In the genomic region with DNA sequence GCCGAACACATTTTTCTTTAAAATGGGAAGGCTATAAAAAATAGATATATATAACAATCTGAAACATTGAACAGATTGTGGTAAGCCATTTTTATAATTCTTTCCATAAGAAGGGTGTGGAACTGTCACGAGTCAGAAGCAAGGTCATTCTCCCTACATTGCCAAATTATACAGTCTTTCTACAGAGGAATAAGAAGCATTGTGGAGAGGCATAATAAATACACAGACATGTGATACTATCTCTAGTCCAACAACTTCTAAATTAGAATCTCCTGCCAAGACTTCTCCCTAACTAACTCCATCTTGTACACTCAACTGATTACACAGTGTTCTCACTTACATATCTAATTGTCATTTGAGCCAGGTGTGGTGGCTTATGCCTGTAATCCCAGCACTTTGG, we compare ENCODE assay signal across 26 cellular contexts.
"Had no signal": no experiment of that assay in that cellular context is flagged by ENCODE, and none has a peak within 500 bp of the region (broad histone marks: within the 10 kb centered on the region; RNA-seq: fewer than 3 reads in every experiment).

No MANE protein-coding gene starts in this region.

- H3K4me3 ChIP-seq: PC-9, SK-N-MC had no signal

- ATAC-seq: activated CD8-positive, alpha-beta memory T cell treated with anti-CD3 and anti-CD28 coated beads, Interleukin-2, amount 10 ng/mL, durations not matched to agents 7 days and 5 days; activated naive CD4-positive, alpha-beta T cell treated with anti-CD3 and anti-CD28 coated beads, Interleukin-2, amount 50 U/mL, for 72 hours; activated naive CD8-positive, alpha-beta T cell treated with anti-CD3 and anti-CD28 coated beads, Interleukin-2, amount 50 U/mL, for 24 hours; T-cell had no signal

- DNase-seq: activated B cell treated with CpG ODN at 0.5 μM for 24 hours; activated CD4-positive, alpha-beta T cell treated with anti-CD3 and anti-CD28 coated beads for 1 hour; activated CD4-positive, alpha-beta T cell treated with anti-CD3 and anti-CD28 coated beads, Interleukin-2, amount 10 ng/mL, durations not matched to agents 24 days and 14 days; activated CD4-positive, alpha-beta T cell treated with anti-CD3 and anti-CD28 coated beads, Interleukin-2, amount 50 U/mL, for 48 hours; activated CD8-positive, alpha-beta memory T cell treated with anti-CD3 and anti-CD28 coated beads, Interleukin-2, amount 10 ng/mL, durations not matched to agents 7 days and 5 days; activated effector memory CD4-positive, alpha-beta T cell treated with anti-CD3 and anti-CD28 coated beads, Interleukin-2, amount 50 U/mL, for 16 hours; activated naive CD4-positive, alpha-beta T cell treated with Interleukin-2 at 50 U/mL for 16 hours; activated naive CD8-positive, alpha-beta T cell treated with anti-CD3 and anti-CD28 coated beads, Interleukin-2, amount 50 U/mL, for 24 hours; activated T-cell treated with anti-CD3 and anti-CD28 coated beads, Interleukin-2, amount 50 U/mL, for 24 hours; amygdala; Kasumi-1; KBM-7; NCI-H1048; NCI-H146; NCI-H187 treated with DMSO at 0.1 percent for 48 hours; NCI-H2081 treated with DMSO at 0.1 percent for 48 hours; NCI-H2171 treated with DMSO at 0.1 percent for 48 hours; NCI-H226; NCI-H510A; NCI-H526 treated with DMSO at 0.1 percent for 48 hours; PC-9; T-cell; T-helper 2 cell; T1000 had no signal

- H3K27ac ChIP-seq: PC-9, SK-N-MC had no signal
